In genomic region chr11:58058276-58059010, GRCh38 we compare ENCODE assay signal across 10 cellular contexts. TPM values are rescaled to one million over a fixed set of nuclear protein-coding genes. Genes with fewer than 3 reads are reported as not detected.
DNase-seq lines count a peak whose midpoint lies in the region; ATAC-seq and TF ChIP-seq lines count a peak whose summit lies in the region.
"Had no signal": no experiment of that assay in that cellular context is flagged by ENCODE, and none has a peak within 500 bp of the region (broad histone marks: within the 10 kb centered on the region; RNA-seq: fewer than 3 reads in every experiment).

No MANE protein-coding gene starts in this region.

- no peak overlapping the region for H3K4me3 ChIP-seq in IMR-90 (ENCODE audit: insufficient read depth, low read depth, low read length)
- no peak overlapping the region for H3K4me3 ChIP-seq in right cardiac atrium (ENCODE audit: low read length)
- no peak overlapping the region for H3K4me3 ChIP-seq in stomach
- no peak overlapping the region for H3K4me3 ChIP-seq in CD8-positive, alpha-beta memory T cell (ENCODE audit: low read length)

- peak overlapping the region; percentile 56 for H3K9ac ChIP-seq in IMR-90 (ENCODE audit: low read depth, low read length)

- intact Hi-C loops in IMR-90 (cut with micrococcal nuclease), result loop anchor here (1.0 to 5.0 kb wide), 4 partner anchors 31 to 454 kb away; partner anchors contain the start of gene CTNND1
- intact Hi-C loops in right cardiac atrium (cut with DNase I), result no loop called here
- intact Hi-C loops in stomach (cut with DNase I; ENCODE audit: low total_unique reads), result no loop called here

- H3K18ac ChIP-seq in IMR-90 (ENCODE audit: low read depth, low read length), result peak overlapping the region; percentile 90

- H4K8ac ChIP-seq in IMR-90 (ENCODE audit: low read depth in 2 of 2, low read length in 2 of 2), result peak overlapping the region; percentile 79 to 93

- peak overlapping the region; percentile 99 for H4K91ac ChIP-seq in IMR-90 (ENCODE audit: insufficient read depth, low read depth, low read length)

- peak overlapping the region; percentile 98 for H2AK5ac ChIP-seq in IMR-90 (ENCODE audit: low read depth, low read length)

- H3K4me3 Mint-ChIP-seq in CD8-positive, alpha-beta memory T cell, result no peak overlapping the region

- no peaks in the 10 kb centered on the region for H3K79me1 ChIP-seq in IMR-90 (ENCODE audit: low read depth in 1 of 2, low read length in 2 of 2)

- no peaks in the 10 kb centered on the region for H4K20me1 ChIP-seq in IMR-90 (ENCODE audit: insufficient read depth, low read length)

- H3K27ac ChIP-seq in IMR-90 (ENCODE audit: insufficient read depth, low read length) (peak overlapping the region; percentile 99), right cardiac atrium (ENCODE audit: low read length) (peak overlapping the region; percentile 57), stomach (peak overlapping the region in 2 of 5 donors; percentile 28 to 57)
- H3K27ac ChIP-seq in CD8-positive, alpha-beta memory T cell (ENCODE audit: low read depth, low read length), result no peak overlapping the region

- H3K36me3 ChIP-seq in IMR-90 (ENCODE audit: control insufficient read depth, insufficient read depth, low read length), result no peaks in the 10 kb centered on the region
- H3K36me3 ChIP-seq in stomach, result no peaks in the 10 kb centered on the region
- H3K36me3 ChIP-seq in CD8-positive, alpha-beta memory T cell (ENCODE audit: insufficient read depth, low read length), result no peaks in the 10 kb centered on the region

- 0 out of 2 replicates have a peak overlapping the region, but pooled peaks have one; percentile 7 for H3K4me2 ChIP-seq in IMR-90 (ENCODE audit: low read depth, low read length)

- H2BK20ac ChIP-seq in IMR-90 (ENCODE audit: low read depth, low read length), result peak overlapping the region; percentile 99

- H3K4me1 ChIP-seq in IMR-90 (ENCODE audit: control insufficient read depth, insufficient read depth, low read length), result peaks cover 32% of the 10 kb centered on the region
- peaks cover 5% of the 10 kb centered on the region for H3K4me1 ChIP-seq in right cardiac atrium (ENCODE audit: control insufficient read depth, insufficient read depth, low read length)
- peaks cover 0 to 9% (median 7%) of the 10 kb centered on the region in 4 donors for H3K4me1 ChIP-seq in stomach
- H3K4me1 ChIP-seq in CD8-positive, alpha-beta memory T cell (ENCODE audit: insufficient read depth, low read length), result no peaks in the 10 kb centered on the region

- H3K27me3 ChIP-seq in IMR-90 (ENCODE audit: control insufficient read depth, insufficient read depth, low read length) (no peaks in the 10 kb centered on the region), right cardiac atrium (ENCODE audit: control insufficient read depth, insufficient read depth) (no peaks in the 10 kb centered on the region), stomach (no peaks in the 10 kb centered on the region)
- no peaks in the 10 kb centered on the region for H3K27me3 ChIP-seq in CD8-positive, alpha-beta memory T cell (ENCODE audit: insufficient read depth, low read length, poor library complexity, severe bottlenecking)

- peak overlapping the region; percentile 46 for H3K23ac ChIP-seq in IMR-90 (ENCODE audit: low read depth, low read length)

- peak overlapping the region; percentile 84 for H3K56ac ChIP-seq in IMR-90 (ENCODE audit: extremely low read depth, insufficient read depth, low read length)

- peak overlapping the region; percentile 92 for H4K5ac ChIP-seq in IMR-90 (ENCODE audit: low read depth, low read length)

- DNase-seq in IMR-90, result no peak
- peak; percentile 16 for DNase-seq in RPMI8226
- peak; percentile 14 to 65 (median 43) for DNase-seq in right cardiac atrium
- DNase-seq in stomach, result peak; percentile 50
- DNase-seq in CD8-positive, alpha-beta memory T cell, result no peak
- no peak for DNase-seq in DMS 273 (lab: John Stamatoyannopoulos, UW; ENCODE audit: unreplicated experiment)
- no peak for DNase-seq in hippocampal formation (lab: John Stamatoyannopoulos, UW)

- ATAC-seq in IMR-90 (ENCODE audit: low read depth), result no peak
- peak in 1 of 2 donors; percentile 52 for ATAC-seq in right cardiac atrium
- no peak for ATAC-seq in GM19035 (IDR thresholded peaks at IDR 0.05; ENCODE audit: unreplicated experiment)

- WGBS in IMR-90 (ENCODE audit: extremely low coverage in 2 of 2, insufficient read length in 1 of 2), 2 experiments, result 48% methylated on average over 4 of the region's 13 CpGs; no CpG with 5 or more reads in 1 of the 2 experiments
- WGBS in right cardiac atrium, result 55% methylated on average over 13 of the region's 13 CpGs
- 61 to 73% (median 65%) methylated on average over 10 to 13 of the region's 13 CpGs for WGBS in stomach, 5 donors

- H3K27ac Mint-ChIP-seq in CD8-positive, alpha-beta memory T cell, result no peak overlapping the region

- H2BK15ac ChIP-seq in IMR-90 (ENCODE audit: low read depth, low read length), result peak overlapping the region; percentile 89; the same call in 2 of the 3 replicates

- peaks cover 4 to 12% of the 10 kb centered on the region in 2 donors for H3K27me3 Mint-ChIP-seq in CD8-positive, alpha-beta memory T cell

- no TSS peak for BruUV-seq in IMR-90 (replicated peaks; lab: Mats Ljungman, UMichigan)

- H2BK120ac ChIP-seq in IMR-90 (ENCODE audit: low read depth, low read length), result peak overlapping the region; percentile 98

- TF ChIP-seq EP300 in stomach (IDR thresholded peaks at IDR 0.05), result no peak

- H3K9me1 ChIP-seq in IMR-90 (ENCODE audit: insufficient read depth, low read length), result peaks cover 25% of the 10 kb centered on the region

- H3K14ac ChIP-seq in IMR-90 (replicated peaks; ENCODE audit: low read depth, low read length), result peak overlapping the region; percentile 93

- no peaks in the 10 kb centered on the region for H3K9me3 ChIP-seq in IMR-90 (ENCODE audit: control insufficient read depth, insufficient read depth, low read length)
- H3K9me3 ChIP-seq in right cardiac atrium (ENCODE audit: control insufficient read depth, low read length), result no peaks in the 10 kb centered on the region
- no peaks in the 10 kb centered on the region for H3K9me3 ChIP-seq in stomach
- H3K9me3 ChIP-seq in CD8-positive, alpha-beta memory T cell (ENCODE audit: low read length), result no peaks in the 10 kb centered on the region

- H2BK5ac ChIP-seq in IMR-90 (ENCODE audit: low read depth, low read length, poor library complexity, severe bottlenecking), result peak overlapping the region; percentile 98

- TF ChIP-seq POLR2A in IMR-90 (IDR thresholded peaks at IDR 0.05; ENCODE audit: low read depth, low read length), result no peak
- no peak for TF ChIP-seq POLR2A in stomach (IDR thresholded peaks at IDR 0.05)

- H3K9me3 Mint-ChIP-seq in CD8-positive, alpha-beta memory T cell, result peaks cover 0 to 4% (median 0%) of the 10 kb centered on the region in 5 donors

- H2AFZ ChIP-seq in IMR-90 (replicated peaks; ENCODE audit: low read length, poor library complexity), result peak overlapping the region; percentile 47

- POLR2A ChIA-PET in IMR-90 (lab: Charles Lee; ENCODE audit: unreplicated experiment), result no interaction called here
- POLR2A ChIA-PET in CD8-positive, alpha-beta memory T cell (lab: Charles Lee), result no interaction called here

- CTCF ChIA-PET in IMR-90 (lab: Yijun Ruan, JAX), result no interaction called here
- CTCF ChIA-PET in CD8-positive, alpha-beta memory T cell (lab: Charles Lee), result no interaction called here

- dilution Hi-C loops in IMR-90 (cut with HindIII; ENCODE audit: low sequenced_read_pairs, unreplicated experiment), result no loop called here

- TF ChIP-seq CTCF in IMR-90 (conservative IDR thresholded peaks at IDR 0.05; ENCODE audit: low read depth, low read length) (no peak), stomach (IDR thresholded peaks at IDR 0.05) (no peak)

- peak overlapping the region; percentile 99 for H3K4ac ChIP-seq in IMR-90 (ENCODE audit: low read depth, low read length)

- no peak for TF ChIP-seq RAD21 in IMR-90 (IDR thresholded peaks at IDR 0.05; ENCODE audit: low read length)

- no peaks in the 10 kb centered on the region for H3K4me1 Mint-ChIP-seq in CD8-positive, alpha-beta memory T cell

- H3K36me3 Mint-ChIP-seq in CD8-positive, alpha-beta memory T cell, result no peaks in the 10 kb centered on the region

- peak overlapping the region; percentile 20 for H2AK9ac ChIP-seq in IMR-90 (replicated peaks; ENCODE audit: low read depth, low read length, poor library complexity)

- in situ Hi-C loops in IMR-90 (cut with MboI; ENCODE audit: low sequenced_read_pairs), result no loop called here

TF ChIP-seq in IMR-90, 13 proteins besides CTCF, POLR2A, EP300 and RAD21 (continues in another document):
- TF ChIP-seq CHD1 (IDR thresholded peaks at IDR 0.05; ENCODE audit: low read depth, low read length), result no peak
- no peak for TF ChIP-seq RFX5 (IDR thresholded peaks at IDR 0.05; ENCODE audit: low read depth, low read length)
- TF ChIP-seq NFE2L2 (IDR thresholded peaks at IDR 0.05; ENCODE audit: low read depth, low read length), result no peak
- TF ChIP-seq, protein P1, sequence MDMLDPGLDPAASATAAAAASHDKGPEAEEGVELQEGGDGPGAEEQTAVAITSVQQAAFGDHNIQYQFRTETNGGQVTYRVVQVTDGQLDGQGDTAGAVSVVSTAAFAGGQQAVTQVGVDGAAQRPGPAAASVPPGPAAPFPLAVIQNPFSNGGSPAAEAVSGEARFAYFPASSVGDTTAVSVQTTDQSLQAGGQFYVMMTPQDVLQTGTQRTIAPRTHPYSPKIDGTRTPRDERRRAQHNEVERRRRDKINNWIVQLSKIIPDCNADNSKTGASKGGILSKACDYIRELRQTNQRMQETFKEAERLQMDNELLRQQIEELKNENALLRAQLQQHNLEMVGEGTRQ (IDR thresholded peaks at IDR 0.05; ENCODE audit: low read depth, low read length), result no peak
- TF ChIP-seq SMC3 (IDR thresholded peaks at IDR 0.05; ENCODE audit: low read depth, low read length), result no peak
- no peak for TF ChIP-seq CEBPB (IDR thresholded peaks at IDR 0.05; ENCODE audit: low read depth, low read length)
- TF ChIP-seq RCOR1 (IDR thresholded peaks at IDR 0.05; ENCODE audit: insufficient replicate concordance, low read length), result no peak
- no peak for TF ChIP-seq FOS (IDR thresholded peaks at IDR 0.05; ENCODE audit: low read depth, low read length)
- TF ChIP-seq MAZ (IDR thresholded peaks at IDR 0.05; ENCODE audit: borderline replicate concordance, low read depth, low read length), result no peak
- no peak for TF ChIP-seq BHLHE40 (IDR thresholded peaks at IDR 0.05; ENCODE audit: low read depth, low read length)

RNA-seq across cellular contexts. Expression of gene OR6Q1, which starts 27.7 kb away (rescaled TPM):
- total RNA-seq in IMR-90 (2012; rRNA removed) (not detected in 2 replicates), right cardiac atrium (not detected), stomach (not detected)
- polyA plus RNA-seq in IMR-90 (2012; rRNA removed) (not detected in 2 replicates), right cardiac atrium (not detected), stomach (not detected)
- not detected in 2 replicates for polyA plus RNA-seq in IMR-90 (2012; cell fraction: cytosol; rRNA removed)
- not detected in 2 replicates for polyA plus RNA-seq in IMR-90 (2012; cell fraction: nucleus; rRNA removed; ENCODE audit: low replicate concordance)
- total RNA-seq in CD8-positive, alpha-beta memory T cell, result not detected
- polyA plus RNA-seq in CD8-positive, alpha-beta memory T cell, result not detected
- total RNA-seq: G401, urinary bladder had no signal
- polyA plus RNA-seq: urinary bladder had no signal

RNA-seq across cellular contexts. Expression of gene OR9Q1, which starts 34.8 kb away (rescaled TPM):
- total RNA-seq in IMR-90 (2012; rRNA removed) (not detected in 2 replicates), right cardiac atrium (not detected), stomach (not detected)
- polyA plus RNA-seq in IMR-90 (2012; rRNA removed) (not detected in 2 replicates), right cardiac atrium (not detected), stomach (not detected)
- not detected in 2 replicates for polyA plus RNA-seq in IMR-90 (2012; cell fraction: cytosol; rRNA removed)
- not detected in 2 replicates for polyA plus RNA-seq in IMR-90 (2012; cell fraction: nucleus; rRNA removed; ENCODE audit: low replicate concordance)
- total RNA-seq in CD8-positive, alpha-beta memory T cell, result not detected
- not detected for polyA plus RNA-seq in CD8-positive, alpha-beta memory T cell
- total RNA-seq: G401, urinary bladder had no signal
- polyA plus RNA-seq: urinary bladder had no signal

Comparison
In these comparisons a context has a peak if more than half of its experiments do, and no peak if none do; other contexts are left out.
1. DNase-seq: peak in RPMI8226 (single experiment), right cardiac atrium (3 of 3) and stomach (single experiment); none in IMR-90 (single experiment), CD8-positive, alpha-beta memory T cell (0 of 5), DMS 273 (single experiment) and hippocampal formation (0 of 2).